8 cellular contexts compared by ENCODE assay signal in the genomic region with DNA sequence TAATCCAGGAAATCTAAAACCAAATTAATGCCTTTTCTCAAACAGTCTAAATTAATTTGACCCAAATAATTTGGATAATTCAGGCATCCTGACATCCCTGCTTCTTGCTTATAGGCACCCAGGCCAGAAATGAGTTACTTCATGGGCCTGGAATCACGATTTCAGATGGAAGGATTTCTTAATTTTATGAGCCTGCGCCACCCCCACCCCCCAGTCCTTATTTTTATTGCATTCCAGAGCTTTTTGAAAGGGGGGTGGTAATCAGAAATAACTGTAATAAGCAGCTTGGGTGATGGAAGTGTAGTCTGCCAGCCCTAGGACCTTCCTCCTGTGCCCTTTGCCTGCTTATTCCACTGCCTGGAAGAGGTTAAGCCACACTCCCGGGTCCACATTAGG. TPM values are rescaled to one million over a fixed set of nuclear protein-coding genes. Genes with fewer than 3 reads are reported as not detected.
DNase-seq lines count a peak whose midpoint lies in the region; ATAC-seq and TF ChIP-seq lines count a peak whose summit lies in the region.

No MANE protein-coding gene starts in this region.

- intact Hi-C loops in testis (cut with DNase I; ENCODE audit: low total_unique reads), result no loop called here

- 18 to 23% methylated on average over 3 of the region's 3 CpGs for WGBS in testis, 2 donors

- TF ChIP-seq CTCF in testis (IDR thresholded peaks at IDR 0.05), result no peak

- H3K27me3 Mint-ChIP-seq in activated CD4-positive, alpha-beta T cell treated with anti-CD3 and anti-CD28 coated beads, Interleukin-2, amount 10 ng/mL, durations not matched to agents 7 days and 5 days, result no peaks in the 10 kb centered on the region

- CTCF ChIA-PET in activated CD4-positive, alpha-beta T cell treated with anti-CD3 and anti-CD28 coated beads, Interleukin-2, amount 10 ng/mL, durations not matched to agents 7 days and 5 days (lab: Charles Lee), result interaction anchor here (1.0 kb wide), 1 partner anchor 43 kb away, joined by 3 read pairs; no protein-coding TSS in a partner anchor

- H3K9me3 Mint-ChIP-seq in activated CD4-positive, alpha-beta T cell treated with anti-CD3 and anti-CD28 coated beads, Interleukin-2, amount 10 ng/mL, durations not matched to agents 7 days and 5 days, result no peaks in the 10 kb centered on the region

- no peak for ATAC-seq in GM21737 (IDR thresholded peaks at IDR 0.05; ENCODE audit: unreplicated experiment)

- H3K4me3 ChIP-seq in testis, result peak overlapping the region; percentile 6 to 87

- peaks cover 40% of the 10 kb centered on the region for H3K36me3 Mint-ChIP-seq in activated CD4-positive, alpha-beta T cell treated with anti-CD3 and anti-CD28 coated beads, Interleukin-2, amount 10 ng/mL, durations not matched to agents 7 days and 5 days (ENCODE audit: low read depth)

- TF ChIP-seq POLR2A in testis (IDR thresholded peaks at IDR 0.05), result no peak

- H3K27ac ChIP-seq in angular gyrus (ENCODE audit: low read depth, low read length) (peak overlapping the region; percentile 60), layer of hippocampus (ENCODE audit: low read depth, low read length) (peak overlapping the region; percentile 36), testis (peak overlapping the region; percentile 85 to 87)

- H3K27ac Mint-ChIP-seq in activated CD4-positive, alpha-beta T cell treated with anti-CD3 and anti-CD28 coated beads, Interleukin-2, amount 10 ng/mL, durations not matched to agents 7 days and 5 days, result peak overlapping the region; percentile 88

- no peaks in the 10 kb centered on the region for H3K9me3 ChIP-seq in testis

- no peak for DNase-seq in activated CD4-positive, alpha-beta T cell treated with anti-CD3 and anti-CD28 coated beads, Interleukin-2, amount 10 ng/mL, durations not matched to agents 7 days and 5 days
- no peak for DNase-seq in activated CD4-positive, alpha-beta T cell treated with anti-CD3 and anti-CD28 coated beads for 48 hours
- no peak for DNase-seq in testis
- DNase-seq in MV-4-11 (lab: John Stamatoyannopoulos, UW), result no peak
- no peak for DNase-seq in SKM-1 treated with dmso at 0.1 percent for 144 hours (lab: John Stamatoyannopoulos, UW; ENCODE audit: unreplicated experiment)

- peak overlapping the region; percentile 91 for H3K4me3 Mint-ChIP-seq in activated CD4-positive, alpha-beta T cell treated with anti-CD3 and anti-CD28 coated beads, Interleukin-2, amount 10 ng/mL, durations not matched to agents 7 days and 5 days

- peaks cover 39% of the 10 kb centered on the region for H3K4me1 Mint-ChIP-seq in activated CD4-positive, alpha-beta T cell treated with anti-CD3 and anti-CD28 coated beads, Interleukin-2, amount 10 ng/mL, durations not matched to agents 7 days and 5 days

- POLR2A ChIA-PET in activated CD4-positive, alpha-beta T cell treated with anti-CD3 and anti-CD28 coated beads, Interleukin-2, amount 10 ng/mL, durations not matched to agents 7 days and 5 days (lab: Charles Lee), result no interaction called here

- H3K36me3 ChIP-seq in testis (ENCODE audit: low read depth, missing control alignments), result peaks cover 1% of the 10 kb centered on the region

- H3K27me3 ChIP-seq in layer of hippocampus (ENCODE audit: control insufficient read depth, insufficient read depth, low read length) (no peaks in the 10 kb centered on the region), testis (no peaks in the 10 kb centered on the region)

- H3K4me1 ChIP-seq in testis, result peaks cover 27% of the 10 kb centered on the region

RNA-seq across cellular contexts. Expression of gene AP2M1, which starts 1.3 kb away (rescaled TPM):
- total RNA-seq in activated CD4-positive, alpha-beta T cell treated with anti-CD3 and anti-CD28 coated beads, Interleukin-2, amount 10 ng/mL, durations not matched to agents 7 days and 5 days, result 100 to 1,000 TPM; 222 to 223 TPM
- total RNA-seq in testis, result 100 to 1,000 TPM; 238 to 334 TPM
- polyA plus RNA-seq in testis (ENCODE audit: insufficient read depth, low read depth, low replicate concordance), result 346 TPM

RNA-seq across cellular contexts. Expression of gene ABCF3, which starts 10.0 kb away (rescaled TPM):
- 10 to 100 TPM; 62.2 to 64.4 TPM for total RNA-seq in activated CD4-positive, alpha-beta T cell treated with anti-CD3 and anti-CD28 coated beads, Interleukin-2, amount 10 ng/mL, durations not matched to agents 7 days and 5 days
- 100 to 1,000 TPM; 111 to 115 TPM for total RNA-seq in testis
- 69.3 TPM for polyA plus RNA-seq in testis (ENCODE audit: insufficient read depth, low read depth, low replicate concordance)

RNA-seq across cellular contexts. Expression of gene DVL3, which starts 20.8 kb away (rescaled TPM):
- 10 to 100 TPM; 35.0 to 36.3 TPM for total RNA-seq in activated CD4-positive, alpha-beta T cell treated with anti-CD3 and anti-CD28 coated beads, Interleukin-2, amount 10 ng/mL, durations not matched to agents 7 days and 5 days
- 10 to 100 TPM; 80.5 to 86.8 TPM for total RNA-seq in testis
- 53.7 TPM for polyA plus RNA-seq in testis (ENCODE audit: insufficient read depth, low read depth, low replicate concordance)

RNA-seq across cellular contexts. Expression of gene EIF2B5, which starts 40.8 kb away (rescaled TPM):
- total RNA-seq in activated CD4-positive, alpha-beta T cell treated with anti-CD3 and anti-CD28 coated beads, Interleukin-2, amount 10 ng/mL, durations not matched to agents 7 days and 5 days, result 10 to 100 TPM; 53.0 to 60.0 TPM
- 10 to 100 TPM; 37.2 to 48.1 TPM for total RNA-seq in testis
- polyA plus RNA-seq in testis (ENCODE audit: insufficient read depth, low read depth, low replicate concordance), result 36.7 TPM

RNA-seq across cellular contexts. Expression of gene VWA5B2, which starts 53.4 kb away (rescaled TPM):
- not detected for total RNA-seq in activated CD4-positive, alpha-beta T cell treated with anti-CD3 and anti-CD28 coated beads, Interleukin-2, amount 10 ng/mL, durations not matched to agents 7 days and 5 days
- 10 to 100 TPM; 13.8 to 17.6 TPM for total RNA-seq in testis
- 2.5 TPM for polyA plus RNA-seq in testis (ENCODE audit: insufficient read depth, low read depth, low replicate concordance)

Comparison
In these comparisons a context has a peak if more than half of its experiments do, and no peak if none do; other contexts are left out.
1. H3K27ac ChIP-seq: peak in every context shown above with its lines; median percentile 86 in testis; 60 in angular gyrus; 36 in layer of hippocampus.